In genomic region chr2:199458017-199458805, GRCh38 we compare ENCODE assay signal across 8 cellular contexts. TPM values are rescaled to one million over a fixed set of nuclear protein-coding genes. Genes with fewer than 3 reads are reported as not detected.
DNase-seq lines count a peak whose midpoint lies in the region; ATAC-seq and TF ChIP-seq lines count a peak whose summit lies in the region.

No MANE protein-coding gene starts in this region.

- DNase-seq in AG08396 (ENCODE audit: low spot score) (peak; percentile 68), SK-N-DZ (ENCODE audit: low spot score) (peak; percentile 59), NCI-H774 (lab: John Stamatoyannopoulos, UW) (no peak), GM19240 (ENCODE audit: insufficient read length, low spot score) (no peak)

- no peak overlapping the region for H3K27ac ChIP-seq in ectodermal cell (ENCODE audit: insufficient read depth, low read depth, low read length, poor library complexity, severe bottlenecking)

- peak; percentile 28 for ATAC-seq in GM18505 (IDR thresholded peaks at IDR 0.05; ENCODE audit: unreplicated experiment)
- peak; percentile 18 for ATAC-seq in HG03520 (IDR thresholded peaks at IDR 0.05; ENCODE audit: unreplicated experiment)

- WGBS in ectodermal cell, 2 experiments: 0 to 1% methylated on average over 69 to 72 of the region's 75 CpGs

- no peaks in the 10 kb centered on the region for H3K9me3 ChIP-seq in ectodermal cell (ENCODE audit: control insufficient read depth, low read length)
- no peaks in the 10 kb centered on the region for H3K9me3 ChIP-seq in mononuclear cell (ENCODE audit: low read depth, low read length)

- no peak for TF ChIP-seq POLR2A in GM18505 (IDR thresholded peaks at IDR 0.05; ENCODE audit: borderline replicate concordance, extremely low read depth, insufficient read depth, insufficient read length)

- H3K4me3 ChIP-seq in ectodermal cell (ENCODE audit: insufficient read depth, low read depth, low read length) (peak overlapping the region; percentile 60), mononuclear cell (ENCODE audit: low read length) (peak overlapping the region; percentile 79)

- peaks cover 13% of the 10 kb centered on the region for H3K4me1 ChIP-seq in ectodermal cell (ENCODE audit: control insufficient read depth, insufficient read depth, low read length)
- peaks cover 49% of the 10 kb centered on the region for H3K4me1 ChIP-seq in mononuclear cell (ENCODE audit: insufficient read depth, low read length)

- H3K27me3 ChIP-seq in ectodermal cell (ENCODE audit: control insufficient read depth, insufficient read depth, low read length, poor library complexity, severe bottlenecking) (peaks cover 86% of the 10 kb centered on the region), mononuclear cell (ENCODE audit: insufficient read depth, low read length) (peaks cover 76% of the 10 kb centered on the region)

- no peaks in the 10 kb centered on the region for H3K36me3 ChIP-seq in ectodermal cell (ENCODE audit: control insufficient read depth, insufficient read depth, low read length)

RNA-seq across cellular contexts. Expression of gene SATB2, which starts 0.5 kb away (rescaled TPM):
- 13.0 and 13.4 TPM in 2 replicates for polyA plus RNA-seq in SK-N-DZ (2014; cell fraction: cytosol; rRNA removed)
- 21.5 and 28.5 TPM in 2 replicates for polyA plus RNA-seq in SK-N-DZ (2014; cell fraction: nucleus; rRNA removed)
- 6.3 TPM for polyA plus RNA-seq in ectodermal cell (2013, experiment 1 of 4)
- 5.6 TPM for polyA plus RNA-seq in ectodermal cell (2013, experiment 2 of 4)
- 4.8 TPM for polyA plus RNA-seq in ectodermal cell (2013, experiment 3 of 4)
- 5.8 TPM for polyA plus RNA-seq in ectodermal cell (2013, experiment 4 of 4)
- total RNA-seq in mononuclear cell: 0.73 TPM

Comparison
In these comparisons a context has a peak if more than half of its experiments do, and no peak if none do; other contexts are left out.
1. DNase-seq: peak in AG08396 (single experiment) and SK-N-DZ (single experiment); none in NCI-H774 (single experiment) and GM19240 (single experiment).